In the genomic region with DNA sequence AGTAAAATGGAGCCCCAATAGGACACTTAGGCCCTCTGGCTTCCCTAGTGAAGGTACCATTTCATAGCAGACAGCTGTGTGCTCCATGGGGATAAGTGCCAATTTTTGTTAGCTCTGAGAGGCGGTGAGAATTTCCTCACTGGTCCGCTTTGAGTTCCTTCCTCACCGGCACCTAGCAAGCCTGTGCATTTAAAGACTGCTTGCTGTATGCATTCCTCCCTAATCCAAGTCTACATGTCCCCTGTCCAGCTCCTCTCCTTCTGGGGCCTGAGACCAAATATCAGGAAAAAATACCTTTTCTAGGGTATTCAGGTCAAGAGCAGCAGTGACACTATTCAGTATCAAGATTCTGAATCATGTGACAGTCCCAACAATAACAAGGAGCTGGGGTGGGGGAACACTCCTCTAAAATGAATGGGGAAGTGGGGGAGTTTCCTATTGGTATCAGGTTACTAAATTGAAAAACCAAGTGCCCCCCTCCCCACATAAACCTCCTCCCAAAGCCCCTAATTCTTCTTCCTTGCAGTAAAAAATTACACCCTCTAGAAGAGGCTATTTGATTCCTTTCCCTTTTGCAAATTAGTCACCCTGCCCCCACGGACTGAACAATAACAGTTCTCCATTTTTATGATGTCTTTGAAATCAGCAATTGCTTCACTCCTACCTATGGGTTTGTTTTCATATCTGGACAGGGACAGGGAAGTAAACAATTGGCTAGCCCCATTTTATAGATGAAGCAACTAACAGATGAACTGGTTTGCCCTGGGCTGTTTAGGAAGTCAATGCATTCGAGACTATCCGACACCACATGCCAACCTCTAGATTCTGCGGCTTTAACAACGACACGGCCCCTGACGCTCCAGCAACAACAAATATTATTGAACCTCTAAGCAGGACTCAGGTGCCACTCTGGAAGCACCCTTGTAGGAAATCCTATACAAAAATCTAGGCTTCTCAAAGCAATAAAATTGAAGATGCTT, we compare ENCODE assay signal across 9 cellular contexts. TPM values are rescaled to one million over a fixed set of nuclear protein-coding genes. Genes with fewer than 3 reads are reported as not detected.
DNase-seq lines count a peak whose midpoint lies in the region; ATAC-seq and TF ChIP-seq lines count a peak whose summit lies in the region.
"Had no signal": no experiment of that assay in that cellular context is flagged by ENCODE, and none has a peak within 500 bp of the region (broad histone marks: within the 10 kb centered on the region; RNA-seq: fewer than 3 reads in every experiment).

No MANE protein-coding gene starts in this region.

- CTCF ChIA-PET in activated naive CD4-positive, alpha-beta T cell treated with anti-CD3 and anti-CD28 coated beads, Interleukin-2, amount 10 ng/mL, durations not matched to agents 7 days and 5 days (lab: Charles Lee), result interaction anchor here (1.2 to 8.9 kb wide), 6 partner anchors 11 to 1105 kb away, joined by 4 to 65 read pairs (median 9); no protein-coding TSS in a partner anchor

- intact Hi-C loops in vagina (cut with DNase I), result no loop called here

- peaks cover 51% of the 10 kb centered on the region for H3K4me1 ChIP-seq in vagina

- H3K27ac Mint-ChIP-seq in activated naive CD4-positive, alpha-beta T cell treated with anti-CD3 and anti-CD28 coated beads, Interleukin-2, amount 10 ng/mL, durations not matched to agents 7 days and 5 days, result peak overlapping the region; percentile 97
- peak overlapping the region; percentile 88 for H3K27ac Mint-ChIP-seq in activated T-helper 17 cell treated with anti-CD3 and anti-CD28 coated beads, Interleukin-2, amount 50 U/mL, for 72 hours
- H3K27ac Mint-ChIP-seq in immature natural killer cell, result peak overlapping the region; percentile 24 to 88 (median 77)

- H3K27ac ChIP-seq in vagina, result peak overlapping the region; percentile 9

- H3K4me3 ChIP-seq in vagina, result no peak overlapping the region

- peak; percentile 64 for DNase-seq in activated naive CD4-positive, alpha-beta T cell treated with anti-CD3 and anti-CD28 coated beads, Interleukin-2, amount 10 ng/mL, durations not matched to agents 7 days and 5 days
- no peak for DNase-seq in activated naive CD4-positive, alpha-beta T cell treated with Interleukin-2 at 50 U/mL for 16 hours
- DNase-seq in immature natural killer cell (no peak), vagina (ENCODE audit: extremely low spot score in 2 of 2) (no peak), ACHN (no peak)
- DNase-seq: NCI-H748 treated with DMSO at 0.1 percent for 48 hours had no signal

- H3K9me3 Mint-ChIP-seq in activated naive CD4-positive, alpha-beta T cell treated with anti-CD3 and anti-CD28 coated beads, Interleukin-2, amount 10 ng/mL, durations not matched to agents 7 days and 5 days, result no peaks in the 10 kb centered on the region
- H3K9me3 Mint-ChIP-seq in activated T-helper 17 cell treated with anti-CD3 and anti-CD28 coated beads, Interleukin-2, amount 50 U/mL, for 72 hours, result no peaks in the 10 kb centered on the region
- no peaks in the 10 kb centered on the region for H3K9me3 Mint-ChIP-seq in immature natural killer cell

- no peak for TF ChIP-seq CTCF in vagina (IDR thresholded peaks at IDR 0.05)

- H3K4me3 Mint-ChIP-seq in activated naive CD4-positive, alpha-beta T cell treated with anti-CD3 and anti-CD28 coated beads, Interleukin-2, amount 10 ng/mL, durations not matched to agents 7 days and 5 days, result peak overlapping the region; percentile 81
- H3K4me3 Mint-ChIP-seq in activated T-helper 17 cell treated with anti-CD3 and anti-CD28 coated beads, Interleukin-2, amount 50 U/mL, for 72 hours, result peak overlapping the region; percentile 96
- peak overlapping the region in 4 of 5 donors; percentile 23 to 69 (median 38) for H3K4me3 Mint-ChIP-seq in immature natural killer cell

- no peaks in the 10 kb centered on the region for H3K27me3 Mint-ChIP-seq in activated naive CD4-positive, alpha-beta T cell treated with anti-CD3 and anti-CD28 coated beads, Interleukin-2, amount 10 ng/mL, durations not matched to agents 7 days and 5 days
- no peaks in the 10 kb centered on the region for H3K27me3 Mint-ChIP-seq in activated T-helper 17 cell treated with anti-CD3 and anti-CD28 coated beads, Interleukin-2, amount 50 U/mL, for 72 hours
- peaks cover 0 to 4% (median 0%) of the 10 kb centered on the region in 3 donors for H3K27me3 Mint-ChIP-seq in immature natural killer cell (ENCODE audit: low read depth in 3 of 3)

- TF ChIP-seq POLR2A in vagina (IDR thresholded peaks at IDR 0.05), result no peak

- peaks cover 75% of the 10 kb centered on the region for H3K36me3 Mint-ChIP-seq in activated naive CD4-positive, alpha-beta T cell treated with anti-CD3 and anti-CD28 coated beads, Interleukin-2, amount 10 ng/mL, durations not matched to agents 7 days and 5 days
- H3K36me3 Mint-ChIP-seq in activated T-helper 17 cell treated with anti-CD3 and anti-CD28 coated beads, Interleukin-2, amount 50 U/mL, for 72 hours (ENCODE audit: low read depth), result peaks cover 92% of the 10 kb centered on the region
- no peaks in the 10 kb centered on the region for H3K36me3 Mint-ChIP-seq in immature natural killer cell

- H3K4me1 Mint-ChIP-seq in activated naive CD4-positive, alpha-beta T cell treated with anti-CD3 and anti-CD28 coated beads, Interleukin-2, amount 10 ng/mL, durations not matched to agents 7 days and 5 days, result peaks cover 88% of the 10 kb centered on the region
- peaks cover 56% of the 10 kb centered on the region for H3K4me1 Mint-ChIP-seq in activated T-helper 17 cell treated with anti-CD3 and anti-CD28 coated beads, Interleukin-2, amount 50 U/mL, for 72 hours
- peaks cover 87 to 89% of the 10 kb centered on the region in 2 donors for H3K4me1 Mint-ChIP-seq in immature natural killer cell

- ATAC-seq in activated T-helper 17 cell treated with anti-CD3 and anti-CD28 coated beads, Interleukin-2, amount 50 U/mL, for 72 hours (replicated peaks), result peak; percentile 34
- ATAC-seq in GM19035 (IDR thresholded peaks at IDR 0.05; ENCODE audit: unreplicated experiment), result no peak
- ATAC-seq in HG02938 (IDR thresholded peaks at IDR 0.05; ENCODE audit: unreplicated experiment), result no peak

- in situ Hi-C loops in ACHN (cut with HindIII; ENCODE audit: low pct_ligation_motif_present, low pct_unique_long_range_greater_than_20kb, low sequenced_read_pairs), result no loop called here

- no peaks in the 10 kb centered on the region for H3K9me3 ChIP-seq in vagina

- H3K36me3 ChIP-seq in vagina, result no peaks in the 10 kb centered on the region

- H3K27me3 ChIP-seq in vagina, result no peaks in the 10 kb centered on the region

RNA-seq across cellular contexts. Expression of a gene that starts 28.9 kb away (rescaled TPM):
- 10 to 100 TPM; 51.4 to 52.9 TPM for total RNA-seq in activated T-helper 17 cell treated with anti-CD3 and anti-CD28 coated beads, Interleukin-2, amount 50 U/mL, for 72 hours
- polyA plus RNA-seq in immature natural killer cell, result 1 to 10 TPM in 2 of 3 donors, under 1 TPM in 1; 0.75 to 3.1 (median 1.0) TPM
- 11.5 TPM for total RNA-seq in vagina

Comparison
In these comparisons a context has a peak if more than half of its experiments do, and no peak if none do; other contexts are left out.
1. H3K4me3 Mint-ChIP-seq: peak in every context shown above with its lines; median percentile 96 in activated T-helper 17 cell treated with anti-CD3 and anti-CD28 coated beads, Interleukin-2, amount 50 U/mL, for 72 hours; 81 in activated naive CD4-positive, alpha-beta T cell treated with anti-CD3 and anti-CD28 coated beads, Interleukin-2, amount 10 ng/mL, durations not matched to agents 7 days and 5 days; 38 in immature natural killer cell.